8 cellular contexts compared by ENCODE assay signal in genomic region chr1:11979818-11980675, GRCh38. TPM values are rescaled to one million over a fixed set of nuclear protein-coding genes. Genes with fewer than 3 reads are reported as not detected.
DNase-seq lines count a peak whose midpoint lies in the region; ATAC-seq and TF ChIP-seq lines count a peak whose summit lies in the region.

MFN2 (plus strand) TSS chr1:11980444; CDS start chr1:11989169, 8,725 bp downstream.

- no peaks in the 10 kb centered on the region for H3K9me3 Mint-ChIP-seq in activated naive CD4-positive, alpha-beta T cell treated with anti-CD3 and anti-CD28 coated beads, Interleukin-2, amount 50 U/mL, for 72 hours

- H3K27me3 ChIP-seq in testis = no peaks in the 10 kb centered on the region

- H3K4me3 ChIP-seq in GM08714 (ENCODE audit: low read length) (peak within 1 kb of the TSS; percentile 98), testis (peak within 1 kb of the TSS; percentile 88 to 91)

- TF ChIP-seq CTCF in omental fat pad (IDR thresholded peaks at IDR 0.05) = no peak
- TF ChIP-seq CTCF in testis (IDR thresholded peaks at IDR 0.05) = peak in 1 of 3 experiments; percentile 27

- H3K36me3 Mint-ChIP-seq in activated naive CD4-positive, alpha-beta T cell treated with anti-CD3 and anti-CD28 coated beads, Interleukin-2, amount 50 U/mL, for 72 hours = peaks cover 12 to 19% of the 10 kb centered on the region in 2 donors

- ATAC-seq in HG02610 (IDR thresholded peaks at IDR 0.05; ENCODE audit: unreplicated experiment) = peak; percentile 89
- ATAC-seq in activated naive CD4-positive, alpha-beta T cell treated with anti-CD3 and anti-CD28 coated beads, Interleukin-2, amount 50 U/mL, for 72 hours = peak; percentile 90 to 94
- peak; percentile 97 for ATAC-seq in omental fat pad (ENCODE audit: low FRiP score)

- H3K27ac Mint-ChIP-seq in activated naive CD4-positive, alpha-beta T cell treated with anti-CD3 and anti-CD28 coated beads, Interleukin-2, amount 50 U/mL, for 72 hours = peak within 1 kb of the TSS; percentile 94 to 95

- H3K4me1 ChIP-seq in testis = peaks cover 17% of the 10 kb centered on the region

- H3K9me3 ChIP-seq in testis = no peaks in the 10 kb centered on the region

- peak; percentile 31 for TF ChIP-seq POLR2A in testis (IDR thresholded peaks at IDR 0.05)

- WGBS in testis, 2 donors = 1 to 2% methylated on average over 16 to 75 of the region's 76 CpGs

- H3K27ac ChIP-seq in testis = peak within 1 kb of the TSS; percentile 90 to 93

- intact Hi-C loops in testis (cut with DNase I; ENCODE audit: low total_unique reads) = no loop called here

- H3K36me3 ChIP-seq in testis (ENCODE audit: low read depth, missing control alignments) = no peaks in the 10 kb centered on the region

- peak; percentile 99 for DNase-seq in NCI-H1092 treated with DMSO at 0.1 percent for 48 hours (lab: John Stamatoyannopoulos, UW)
- peak; percentile 90 for DNase-seq in SKM-1 (lab: John Stamatoyannopoulos, UW; ENCODE audit: unreplicated experiment)
- peak; percentile 92 to 93 for DNase-seq in activated naive CD4-positive, alpha-beta T cell treated with anti-CD3 and anti-CD28 coated beads, Interleukin-2, amount 50 U/mL, for 72 hours (ENCODE audit: low spot score in 2 of 2)
- peak; percentile 66 for DNase-seq in glomerular endothelial cell (ENCODE audit: extremely low read depth, low read depth, low spot score)
- peak; percentile 87 for DNase-seq in omental fat pad (ENCODE audit: low spot score)
- DNase-seq in testis = peak; percentile 97

RNA-seq across cellular contexts. Expression of gene MFN2, which starts in this region (rescaled TPM):
- total RNA-seq in activated naive CD4-positive, alpha-beta T cell treated with anti-CD3 and anti-CD28 coated beads, Interleukin-2, amount 50 U/mL, for 72 hours = 10 to 100 TPM; 54.9 to 62.3 TPM
- total RNA-seq in glomerular endothelial cell (61.1 and 63.8 TPM in 2 replicates), omental fat pad (10 to 100 TPM; 66.4 to 74.8 (median 70.0) TPM), testis (10 to 100 TPM; 77.5 to 95.3 TPM)
- 80.0 TPM for polyA plus RNA-seq in testis (ENCODE audit: insufficient read depth, low read depth, low replicate concordance)

Comparison
In these comparisons a context has a peak if more than half of its experiments do, and no peak if none do; other contexts are left out.
1. Peak in every context shown above with its lines: DNase-seq, ATAC-seq, H3K4me3 ChIP-seq and H3K27ac ChIP-seq.